In genomic region chr2:43759195-43759594, GRCh38 we compare ENCODE assay signal across 14 cellular contexts. TPM values are rescaled to one million over a fixed set of nuclear protein-coding genes. Genes with fewer than 3 reads are reported as not detected.
DNase-seq lines count a peak whose midpoint lies in the region; ATAC-seq, FAIRE-seq and TF ChIP-seq lines count a peak whose summit lies in the region.
"Had no signal": no experiment of that assay in that cellular context is flagged by ENCODE, and none has a peak within 500 bp of the region (broad histone marks: within the 10 kb centered on the region; RNA-seq: fewer than 3 reads in every experiment).

No MANE protein-coding gene starts in this region.

- no peak for TF ChIP-seq CTCF in colonic mucosa (IDR thresholded peaks at IDR 0.05)

- H3K9me3 ChIP-seq in right cardiac atrium (ENCODE audit: control insufficient read depth, low read length) (no peaks in the 10 kb centered on the region), colonic mucosa (no peaks in the 10 kb centered on the region)
- H3K9me3 ChIP-seq: testis had no signal

- H3K36me3 ChIP-seq in colonic mucosa: no peaks in the 10 kb centered on the region

- FAIRE-seq in urothelium cell line (lab: Jason Lieb, UNC): peak; percentile 67

- intact Hi-C loops in activated T-helper 2 cell treated with anti-CD3 and anti-CD28 coated beads, Interferon-gamma antibody, Interleukin-2, Interleukin-4, amounts not matched to agents 10 μg/mL and 5 μg/mL and 100 μg/mL, durations not matched to agents 14 hours and 24 hours and 36 hours (cut with micrococcal nuclease): no loop called here
- intact Hi-C loops in right cardiac atrium (cut with DNase I) (no loop called here), colonic mucosa (cut with DNase I) (no loop called here)

- H3K9ac ChIP-seq in colonic mucosa (ENCODE audit: low read depth in 2 of 2, low read length in 2 of 2): no peak overlapping the region

- peaks cover 32% of the 10 kb centered on the region for H3K4me1 Mint-ChIP-seq in activated T-helper 2 cell treated with anti-CD3 and anti-CD28 coated beads, Interferon-gamma antibody, Interleukin-2, Interleukin-4, amounts not matched to agents 10 μg/mL and 5 μg/mL and 100 μg/mL, durations not matched to agents 14 hours and 24 hours and 36 hours (ENCODE audit: low read depth)
- H3K4me1 Mint-ChIP-seq in activated naive CD8-positive, alpha-beta T cell treated with anti-CD3 and anti-CD28 coated beads for 36 hours: no peaks in the 10 kb centered on the region
- H3K4me1 Mint-ChIP-seq: T-cell had no signal

- no peaks in the 10 kb centered on the region for H3K27me3 Mint-ChIP-seq in activated T-helper 2 cell treated with anti-CD3 and anti-CD28 coated beads, Interferon-gamma antibody, Interleukin-2, Interleukin-4, amounts not matched to agents 10 μg/mL and 5 μg/mL and 100 μg/mL, durations not matched to agents 14 hours and 24 hours and 36 hours (ENCODE audit: low read depth)
- H3K27me3 Mint-ChIP-seq in activated naive CD8-positive, alpha-beta T cell treated with anti-CD3 and anti-CD28 coated beads for 36 hours: no peaks in the 10 kb centered on the region

- ATAC-seq in right cardiac atrium: peak; percentile 45 to 61
- ATAC-seq: T-cell had no signal

- H3K4me3 ChIP-seq in right cardiac atrium (ENCODE audit: low read length) (no peak overlapping the region), colonic mucosa (no peak overlapping the region)
- H3K4me3 ChIP-seq: lung, testis had no signal

- H3K36me3 Mint-ChIP-seq in activated T-helper 2 cell treated with anti-CD3 and anti-CD28 coated beads, Interferon-gamma antibody, Interleukin-2, Interleukin-4, amounts not matched to agents 10 μg/mL and 5 μg/mL and 100 μg/mL, durations not matched to agents 14 hours and 24 hours and 36 hours (ENCODE audit: low read depth): peaks cover 24% of the 10 kb centered on the region
- no peaks in the 10 kb centered on the region for H3K36me3 Mint-ChIP-seq in activated naive CD8-positive, alpha-beta T cell treated with anti-CD3 and anti-CD28 coated beads for 36 hours
- H3K36me3 Mint-ChIP-seq: T-cell had no signal

- H3K4me1 ChIP-seq in right cardiac atrium (ENCODE audit: control insufficient read depth, insufficient read depth, low read length) (no peaks in the 10 kb centered on the region), colonic mucosa (no peaks in the 10 kb centered on the region)
- H3K4me1 ChIP-seq: testis had no signal

- H3K27ac Mint-ChIP-seq in activated T-helper 2 cell treated with anti-CD3 and anti-CD28 coated beads, Interferon-gamma antibody, Interleukin-2, Interleukin-4, amounts not matched to agents 10 μg/mL and 5 μg/mL and 100 μg/mL, durations not matched to agents 14 hours and 24 hours and 36 hours: peak overlapping the region; percentile 38
- H3K27ac Mint-ChIP-seq in activated naive CD8-positive, alpha-beta T cell treated with anti-CD3 and anti-CD28 coated beads for 36 hours: no peak overlapping the region
- H3K27ac Mint-ChIP-seq: T-cell had no signal

- no peak overlapping the region for H3K4me3 Mint-ChIP-seq in activated T-helper 2 cell treated with anti-CD3 and anti-CD28 coated beads, Interferon-gamma antibody, Interleukin-2, Interleukin-4, amounts not matched to agents 10 μg/mL and 5 μg/mL and 100 μg/mL, durations not matched to agents 14 hours and 24 hours and 36 hours (ENCODE audit: low read depth)
- H3K4me3 Mint-ChIP-seq in activated naive CD8-positive, alpha-beta T cell treated with anti-CD3 and anti-CD28 coated beads for 36 hours: no peak overlapping the region
- H3K4me3 Mint-ChIP-seq: T-cell had no signal

- H3K9me3 Mint-ChIP-seq in activated T-helper 2 cell treated with anti-CD3 and anti-CD28 coated beads, Interferon-gamma antibody, Interleukin-2, Interleukin-4, amounts not matched to agents 10 μg/mL and 5 μg/mL and 100 μg/mL, durations not matched to agents 14 hours and 24 hours and 36 hours: no peaks in the 10 kb centered on the region
- H3K9me3 Mint-ChIP-seq in activated naive CD8-positive, alpha-beta T cell treated with anti-CD3 and anti-CD28 coated beads for 36 hours: no peaks in the 10 kb centered on the region
- H3K9me3 Mint-ChIP-seq: T-cell had no signal

- DNase-seq in DMS53 (lab: John Stamatoyannopoulos, UW) (peak; percentile 50), DMS53 treated with DMSO at 0.1 percent for 48 hours (lab: John Stamatoyannopoulos, UW; ENCODE audit: unreplicated experiment) (no peak), right cardiac atrium (no peak), urothelium cell line (ENCODE audit: low spot score) (peak; percentile 56), colonic mucosa (no peak)
- no peak for DNase-seq in activated T-helper 2 cell treated with anti-CD3 and anti-CD28 coated beads, Interferon-gamma antibody, Interleukin-2, Interleukin-4, amounts not matched to agents 10 μg/mL and 5 μg/mL and 100 μg/mL, durations not matched to agents 14 hours and 24 hours and 36 hours (ENCODE audit: low spot score)
- DNase-seq in stimulated activated CD8-positive, alpha-beta memory T cell treated with anti-CD3 and anti-CD28 coated beads, Interleukin-4, amount 100 ng/mL, for 48 hours: no peak
- DNase-seq in activated naive CD8-positive, alpha-beta T cell treated with anti-CD3 and anti-CD28 coated beads for 36 hours: no peak
- DNase-seq: cortex of kidney, NCI-H187 treated with DMSO at 0.1 percent for 48 hours, T-cell had no signal

- H3K27ac ChIP-seq in right cardiac atrium (ENCODE audit: low read length) (no peak overlapping the region), colonic mucosa (no peak overlapping the region)
- H3K27ac ChIP-seq: 22Rv1 had no signal

- no peaks in the 10 kb centered on the region for H3K27me3 ChIP-seq in right cardiac atrium (ENCODE audit: control insufficient read depth, insufficient read depth)
- H3K27me3 ChIP-seq in colonic mucosa: no peaks in the 10 kb centered on the region
- H3K27me3 ChIP-seq: testis had no signal

RNA-seq across cellular contexts. Expression of gene DYNC2LI1, which starts 14.6 kb away (rescaled TPM):
- total RNA-seq in activated T-helper 2 cell treated with anti-CD3 and anti-CD28 coated beads, Interferon-gamma antibody, Interleukin-2, Interleukin-4, amounts not matched to agents 10 μg/mL and 5 μg/mL and 100 μg/mL, durations not matched to agents 14 hours and 24 hours and 36 hours: 67.7 and 71.6 TPM in 2 replicates
- total RNA-seq in right cardiac atrium (10 to 100 TPM in 3 of 4 donors, 1 to 10 TPM in 1; 5.7 to 14.8 (median 12.6) TPM), colonic mucosa (10 to 100 TPM in 1 of 2 donors, 1 to 10 TPM in 1; 8.1 to 17.2 TPM)
- polyA plus RNA-seq in right cardiac atrium: 18.2 TPM
- 1 to 10 TPM; 9.6 to 10.0 TPM for total RNA-seq in activated naive CD8-positive, alpha-beta T cell treated with anti-CD3 and anti-CD28 coated beads for 36 hours

Comparison
In these comparisons a context has a peak if more than half of its experiments do, and no peak if none do; other contexts are left out.
1. DNase-seq: peak in DMS53 (single experiment) and urothelium cell line (single experiment); none in DMS53 treated with DMSO at 0.1 percent for 48 hours (single experiment), activated T-helper 2 cell treated with anti-CD3 and anti-CD28 coated beads, Interferon-gamma antibody, Interleukin-2, Interleukin-4, amounts not matched to agents 10 μg/mL and 5 μg/mL and 100 μg/mL, durations not matched to agents 14 hours and 24 hours and 36 hours (single experiment), right cardiac atrium (0 of 3), colonic mucosa (single experiment), stimulated activated CD8-positive, alpha-beta memory T cell treated with anti-CD3 and anti-CD28 coated beads, Interleukin-4, amount 100 ng/mL, for 48 hours (single experiment) and activated naive CD8-positive, alpha-beta T cell treated with anti-CD3 and anti-CD28 coated beads for 36 hours (single experiment).